ENCODE assay signal across 17 cellular contexts in the genomic region with DNA sequence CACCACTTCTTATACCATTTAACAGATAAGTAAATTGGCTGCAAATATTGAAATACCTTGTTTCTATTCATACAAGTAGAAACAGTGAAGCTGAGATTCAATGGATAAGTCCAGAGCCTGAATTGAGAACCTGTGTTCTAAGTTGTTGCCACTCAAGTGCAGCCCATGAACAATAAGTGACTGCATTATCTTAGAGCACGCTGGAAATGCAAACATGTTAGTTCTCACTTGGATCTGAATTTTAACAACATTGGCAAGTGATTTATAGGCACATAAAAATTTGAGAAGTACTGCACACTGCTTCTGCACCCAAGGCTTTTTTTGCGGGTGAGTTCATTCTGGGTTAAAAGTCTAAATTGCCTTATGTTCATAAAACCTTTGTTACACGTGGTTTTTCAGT.
"Had no signal": no experiment of that assay in that cellular context is flagged by ENCODE, and none has a peak within 500 bp of the region (broad histone marks: within the 10 kb centered on the region; RNA-seq: fewer than 3 reads in every experiment).

No MANE protein-coding gene starts in this region.

- H3K27ac ChIP-seq: body of pancreas, colonic mucosa, hepatocyte, neutrophil, parathyroid adenoma, stomach, testis had no signal

- H3K4me1 ChIP-seq: body of pancreas, colonic mucosa, parathyroid adenoma, stomach, testis had no signal

- DNase-seq: activated CD4-positive, alpha-beta T cell treated with anti-CD3 and anti-CD28 coated beads, Interleukin-2, amount 10 ng/mL, durations not matched to agents 7 days and 5 days; activated CD4-positive, CD25-positive, alpha-beta regulatory T cell; activated CD8-positive, alpha-beta memory T cell treated with anti-CD3 and anti-CD28 coated beads, Interleukin-2, amount 50 U/mL, for 48 hours; activated gamma-delta T cell; activated T-cell treated with anti-CD3 and anti-CD28 coated beads, Interleukin-2, amount 50 U/mL, for 72 hours; amygdala; body of pancreas; central memory CD4-positive, alpha-beta T cell; colonic mucosa; left ventricle myocardium superior; naive thymus-derived CD8-positive, alpha-beta T cell; stimulated activated CD4-positive, alpha-beta T cell treated with anti-CD3 and anti-CD28 coated beads, Interleukin-1b, Interleukin-23, amount 100 ng/mL, for 48 hours; stomach; testis had no signal

- H3K9ac ChIP-seq: parathyroid adenoma had no signal

- H3K9me3 ChIP-seq: body of pancreas, colonic mucosa, neutrophil, stomach, testis had no signal

- H3K4me3 ChIP-seq: body of pancreas, colonic mucosa, hepatocyte, stomach, testis had no signal

- H3K27me3 ChIP-seq: body of pancreas, colonic mucosa, hepatocyte, neutrophil, stomach, testis had no signal

- H3K36me3 ChIP-seq: colonic mucosa, neutrophil, stomach had no signal
